Comparison of ENCODE assay signal across 20 cellular contexts in genomic region chr2:100173907-100174525, GRCh38.
DNase-seq lines count a peak whose midpoint lies in the region; ATAC-seq and TF ChIP-seq lines count a peak whose summit lies in the region.
"Had no signal": no experiment of that assay in that cellular context is flagged by ENCODE, and none has a peak within 500 bp of the region (broad histone marks: within the 10 kb centered on the region; RNA-seq: fewer than 3 reads in every experiment).

No MANE protein-coding gene starts in this region.

- ATAC-seq in HG03196 (IDR thresholded peaks at IDR 0.05; ENCODE audit: unreplicated experiment), result no peak
- no peak for ATAC-seq in HG03280 (IDR thresholded peaks at IDR 0.05; ENCODE audit: unreplicated experiment)
- ATAC-seq: activated naive CD4-positive, alpha-beta T cell treated with anti-CD3 and anti-CD28 coated beads, Interleukin-2, amount 50 U/mL, for 72 hours; GM12878; stimulated activated naive CD8-positive, alpha-beta T cell treated with anti-CD3 and anti-CD28 coated beads, Interleukin-15, amount 100 ng/mL, for 72 hours had no signal

- POLR2A ChIA-PET in AG04449 (lab: Yijun Ruan, JAX) (no interaction called here), RWPE1 (lab: Yijun Ruan, JAX; ENCODE audit: low non-redundant PET) (no interaction called here)

- TF ChIP-seq CTCF in AG04449 (IDR thresholded peaks at IDR 0.05; ENCODE audit: insufficient read depth, low read length, missing control alignments) (no peak), RWPE1 (conservative IDR thresholded peaks at IDR 0.05; ENCODE audit: low read depth) (no peak)

- CTCF ChIA-PET in AG04449 (lab: Yijun Ruan, JAX) (no interaction called here), RWPE1 (lab: Yijun Ruan, JAX) (no interaction called here)

- DNase-seq in AG04449 (ENCODE audit: low read depth, low spot score), result peak; percentile 9
- peak; percentile 47 for DNase-seq in GM04503 (ENCODE audit: low read depth)
- peak; percentile 1 for DNase-seq in OCI-M1 (lab: John Stamatoyannopoulos, UW)
- peak; percentile 38 for DNase-seq in iris pigment epithelial cell (ENCODE audit: low read depth)
- DNase-seq in RWPE1 (ENCODE audit: low spot score), result no peak
- DNase-seq in DMS 273 treated with DMSO at 0.1 percent for 48 hours (lab: John Stamatoyannopoulos, UW), result no peak
- DNase-seq: activated CD4-positive, alpha-beta T cell treated with anti-CD3 and anti-CD28 coated beads, Interleukin-2, amount 50 U/mL, for 48 hours; activated T-cell treated with anti-CD3 and anti-CD28 coated beads, Interleukin-2, amount 50 U/mL, for 24 hours; hippocampal formation; NCI-H1048; NCI-H2081 treated with DMSO at 0.1 percent for 48 hours; NCI-H510A treated with DMSO at 0.1 percent for 48 hours; Peyer's patch; stimulated activated naive CD8-positive, alpha-beta T cell treated with anti-CD3 and anti-CD28 coated beads, Interleukin-15, amount 100 ng/mL, for 72 hours had no signal

- no peak overlapping the region for H3K27ac ChIP-seq in RWPE1
- H3K27ac ChIP-seq: cardiac muscle cell, Peyer's patch, right atrium auricular region had no signal

- no peak overlapping the region for H3K4me3 ChIP-seq in AG04449 (ENCODE audit: low read depth, low read length)
- H3K4me3 ChIP-seq: cardiac muscle cell, GM12878, Peyer's patch, right atrium auricular region had no signal

Comparison
In these comparisons a context has a peak if more than half of its experiments do, and no peak if none do; other contexts are left out.
1. DNase-seq: peak in AG04449 (single experiment), GM04503 (single experiment), OCI-M1 (single experiment) and iris pigment epithelial cell (single experiment); none in RWPE1 (single experiment) and DMS 273 treated with DMSO at 0.1 percent for 48 hours (single experiment).